Comparison of ENCODE assay signal across 30 cellular contexts in the genomic region with DNA sequence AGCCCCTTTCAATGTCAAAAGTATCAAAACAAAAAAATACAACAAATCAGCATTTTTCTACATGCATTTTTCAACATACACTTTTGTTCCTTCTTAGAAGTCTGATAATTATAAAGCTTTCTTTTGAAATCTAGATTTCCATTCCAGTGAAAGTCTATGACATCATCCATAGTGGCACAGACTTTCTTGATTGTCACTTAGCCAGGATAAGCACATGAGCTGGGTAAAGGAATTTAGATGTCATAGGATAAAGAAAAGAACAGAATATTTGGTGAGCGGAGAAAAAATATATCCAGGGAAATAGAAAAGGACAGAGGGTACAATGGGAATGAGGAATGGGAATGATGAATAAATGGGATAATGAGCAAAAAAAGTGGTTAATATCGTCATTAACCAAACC. TPM values are rescaled to one million over a fixed set of nuclear protein-coding genes. Genes with fewer than 3 reads are reported as not detected.
"Had no signal": no experiment of that assay in that cellular context is flagged by ENCODE, and none has a peak within 500 bp of the region (broad histone marks: within the 10 kb centered on the region; RNA-seq: fewer than 3 reads in every experiment).

No MANE protein-coding gene starts in this region.

- H3K4me1 Mint-ChIP-seq: activated CD4-positive, alpha-beta memory T cell treated with anti-CD3 and anti-CD28 coated beads, Interleukin-2, amount 10 ng/mL, durations not matched to agents 7 days and 5 days; activated CD4-positive, alpha-beta T cell treated with anti-CD3 and anti-CD28 coated beads, Interleukin-2, amount 10 ng/mL, durations not matched to agents 7 days and 5 days; activated T-helper 17 cell treated with anti-CD3 and anti-CD28 coated beads, Interleukin-2, amount 50 U/mL, for 72 hours; mesothelial cell of epicardium; naive thymus-derived CD4-positive, alpha-beta T cell; stimulated activated memory B cell treated with anti-CD40 and anti-IgM and Interleukin-4, amounts not matched to agents 10 μg/mL and 1 μg/mL and 100 μg/mL, for 72 hours; T-helper 17 cell had no signal

- H3K9me3 ChIP-seq: body of pancreas, ovary, stomach, tibial nerve had no signal

- ATAC-seq: activated T-cell treated with anti-CD3 and anti-CD28 coated beads, Interleukin-2, amount 50 U/mL, for 4 hours; activated T-helper 17 cell treated with anti-CD3 and anti-CD28 coated beads, Interleukin-2, amount 50 U/mL, for 72 hours; body of pancreas; effector memory CD8-positive, alpha-beta T cell; naive thymus-derived CD4-positive, alpha-beta T cell; stimulated activated memory B cell treated with anti-CD40 and anti-IgM and Interleukin-4, amounts not matched to agents 10 μg/mL and 1 μg/mL and 100 μg/mL, for 72 hours; T-helper 17 cell had no signal

- H3K27ac ChIP-seq: cardiac muscle cell, ovary, stomach, tibial nerve, WERI-Rb-1 had no signal

- H3K36me3 Mint-ChIP-seq: mesothelial cell of epicardium; naive thymus-derived CD4-positive, alpha-beta T cell; stimulated activated memory B cell treated with anti-CD40 and anti-IgM and Interleukin-4, amounts not matched to agents 10 μg/mL and 1 μg/mL and 100 μg/mL, for 72 hours had no signal

- H3K4me3 ChIP-seq: body of pancreas, cardiac muscle cell, ovary, smooth muscle cell, stomach, tibial nerve had no signal

- H3K4me3 Mint-ChIP-seq: activated CD4-positive, alpha-beta memory T cell treated with anti-CD3 and anti-CD28 coated beads, Interleukin-2, amount 10 ng/mL, durations not matched to agents 7 days and 5 days; activated CD4-positive, alpha-beta T cell treated with anti-CD3 and anti-CD28 coated beads, Interleukin-2, amount 10 ng/mL, durations not matched to agents 7 days and 5 days; activated T-cell treated with anti-CD3 and anti-CD28 coated beads, Interleukin-2, amount 50 U/mL, for 4 hours; activated T-helper 17 cell treated with anti-CD3 and anti-CD28 coated beads, Interleukin-2, amount 50 U/mL, for 72 hours; effector memory CD8-positive, alpha-beta T cell; mesothelial cell of epicardium; naive thymus-derived CD4-positive, alpha-beta T cell; stimulated activated memory B cell treated with anti-CD40 and anti-IgM and Interleukin-4, amounts not matched to agents 10 μg/mL and 1 μg/mL and 100 μg/mL, for 72 hours; T-helper 17 cell had no signal

- H3K27me3 ChIP-seq: body of pancreas, cardiac muscle cell, ovary, stomach, tibial nerve had no signal

- H3K27me3 Mint-ChIP-seq: activated CD4-positive, alpha-beta memory T cell treated with anti-CD3 and anti-CD28 coated beads, Interleukin-2, amount 10 ng/mL, durations not matched to agents 7 days and 5 days; activated CD4-positive, alpha-beta T cell treated with anti-CD3 and anti-CD28 coated beads, Interleukin-2, amount 10 ng/mL, durations not matched to agents 7 days and 5 days; activated T-helper 17 cell treated with anti-CD3 and anti-CD28 coated beads, Interleukin-2, amount 50 U/mL, for 72 hours; effector memory CD8-positive, alpha-beta T cell; naive thymus-derived CD4-positive, alpha-beta T cell; progenitor cell of endocrine pancreas; stimulated activated memory B cell treated with anti-CD40 and anti-IgM and Interleukin-4, amounts not matched to agents 10 μg/mL and 1 μg/mL and 100 μg/mL, for 72 hours; T-helper 17 cell had no signal

- H3K36me3 ChIP-seq: cardiac muscle cell, ovary, stomach, tibial nerve, WERI-Rb-1 had no signal

- H3K4me1 ChIP-seq: body of pancreas, stomach, tibial nerve had no signal

- DNase-seq: activated CD4-positive, alpha-beta memory T cell treated with anti-CD3 and anti-CD28 coated beads, Interleukin-2, amount 10 ng/mL, durations not matched to agents 7 days and 5 days; activated CD4-positive, alpha-beta T cell treated with anti-CD3 and anti-CD28 coated beads for 1 hour; activated CD4-positive, alpha-beta T cell treated with anti-CD3 and anti-CD28 coated beads, Interleukin-2, amount 10 ng/mL, durations not matched to agents 7 days and 5 days; activated CD8-positive, alpha-beta memory T cell treated with anti-CD3 and anti-CD28 coated beads, Interleukin-2, amount 50 U/mL, for 48 hours; activated gamma-delta T cell treated with Interleukin-2 at 50 U/mL for 16 hours; activated naive CD4-positive, alpha-beta T cell treated with anti-CD3 and anti-CD28 coated beads, Interleukin-2, amount 50 U/mL, for 16 hours; activated T-cell treated with anti-CD3 and anti-CD28 coated beads, Interleukin-2, amount 50 U/mL, for 4 hours; amygdala; body of pancreas; cerebellar nuclear complex; cortex of kidney; effector memory CD8-positive, alpha-beta T cell; erythroblast; head of caudate nucleus; naive thymus-derived CD4-positive, alpha-beta T cell; ovary; stimulated activated CD4-positive, alpha-beta T cell treated with anti-CD3 and anti-CD28 coated beads, Interleukin-1b, Interleukin-23, amount 100 ng/mL, for 48 hours; stimulated activated CD4-positive, alpha-beta T cell treated with anti-CD3 and anti-CD28 coated beads, Interleukin-4, amount 100 ng/mL, for 4 hours; stimulated activated CD8-positive, alpha-beta memory T cell treated with anti-CD3 and anti-CD28 coated beads, Interleukin-4, amount 100 ng/mL, for 48 hours; stomach; T-helper 17 cell; T1000; WERI-Rb-1 had no signal

- H3K9me3 Mint-ChIP-seq: activated CD4-positive, alpha-beta memory T cell treated with anti-CD3 and anti-CD28 coated beads, Interleukin-2, amount 10 ng/mL, durations not matched to agents 7 days and 5 days; activated CD4-positive, alpha-beta T cell treated with anti-CD3 and anti-CD28 coated beads, Interleukin-2, amount 10 ng/mL, durations not matched to agents 7 days and 5 days; stimulated activated memory B cell treated with anti-CD40 and anti-IgM and Interleukin-4, amounts not matched to agents 10 μg/mL and 1 μg/mL and 100 μg/mL, for 72 hours had no signal

- H3K27ac Mint-ChIP-seq: activated CD4-positive, alpha-beta memory T cell treated with anti-CD3 and anti-CD28 coated beads, Interleukin-2, amount 10 ng/mL, durations not matched to agents 7 days and 5 days; activated CD4-positive, alpha-beta T cell treated with anti-CD3 and anti-CD28 coated beads, Interleukin-2, amount 10 ng/mL, durations not matched to agents 7 days and 5 days; activated T-helper 17 cell treated with anti-CD3 and anti-CD28 coated beads, Interleukin-2, amount 50 U/mL, for 72 hours; effector memory CD8-positive, alpha-beta T cell; mesothelial cell of epicardium; progenitor cell of endocrine pancreas; stimulated activated memory B cell treated with anti-CD40 and anti-IgM and Interleukin-4, amounts not matched to agents 10 μg/mL and 1 μg/mL and 100 μg/mL, for 72 hours; T-helper 17 cell had no signal

- H3K4me2 ChIP-seq: smooth muscle cell had no signal

RNA-seq across cellular contexts. Expression of gene TRPC4, which starts 15.1 kb away (rescaled TPM):
- total RNA-seq: activated CD4-positive, alpha-beta memory T cell treated with anti-CD3 and anti-CD28 coated beads, Interleukin-2, amount 10 ng/mL, durations not matched to agents 7 days and 5 days; activated CD4-positive, alpha-beta T cell treated with anti-CD3 and anti-CD28 coated beads, Interleukin-2, amount 10 ng/mL, durations not matched to agents 7 days and 5 days; activated T-cell treated with anti-CD3 and anti-CD28 coated beads, Interleukin-2, amount 50 U/mL, for 4 hours; activated T-helper 17 cell treated with anti-CD3 and anti-CD28 coated beads, Interleukin-2, amount 50 U/mL, for 72 hours; naive thymus-derived CD4-positive, alpha-beta T cell; smooth muscle cell; T-helper 17 cell had no signal
- polyA plus RNA-seq: naive thymus-derived CD4-positive, alpha-beta T cell had no signal
